Comparison of ENCODE assay signal across 13 cellular contexts in the genomic region with DNA sequence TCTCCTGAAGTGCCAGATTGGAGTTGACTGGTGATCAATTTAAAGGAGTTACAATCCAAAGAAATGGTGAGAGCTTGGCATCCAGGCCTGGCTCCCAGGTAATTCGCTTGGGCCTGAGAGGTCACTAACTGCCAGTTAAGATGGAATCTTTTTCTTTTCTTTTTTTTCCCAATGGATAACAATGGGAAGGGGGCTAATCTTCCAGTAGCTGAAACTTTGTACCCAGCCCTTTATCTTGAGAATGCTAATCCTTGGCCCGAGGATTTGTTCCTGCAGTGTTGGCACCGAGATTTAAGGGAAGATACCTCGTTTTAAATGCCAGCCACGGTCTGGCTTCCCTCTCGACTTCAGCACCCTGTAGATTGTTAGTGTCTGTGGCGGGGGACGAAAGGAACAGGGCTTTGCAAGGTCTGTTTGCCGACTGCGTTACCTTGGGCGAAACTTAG. TPM values are rescaled to one million over a fixed set of nuclear protein-coding genes. Genes with fewer than 3 reads are reported as not detected.
DNase-seq lines count a peak whose midpoint lies in the region; ATAC-seq and TF ChIP-seq lines count a peak whose summit lies in the region.
"Had no signal": no experiment of that assay in that cellular context is flagged by ENCODE, and none has a peak within 500 bp of the region (broad histone marks: within the 10 kb centered on the region; RNA-seq: fewer than 3 reads in every experiment).

No MANE protein-coding gene starts in this region.

- no peak overlapping the region for H3K27ac Mint-ChIP-seq in T-cell
- H3K27ac Mint-ChIP-seq: activated B cell treated with CpG ODN at 0.5 μM for 24 hours; activated naive CD4-positive, alpha-beta T cell treated with anti-CD3 and anti-CD28 coated beads for 36 hours had no signal

- TF ChIP-seq CTCF in AG09309 (IDR thresholded peaks at IDR 0.05; ENCODE audit: control insufficient read depth, insufficient read depth, low read depth, low read length, missing control alignments) (no peak), fibroblast of lung (conservative IDR thresholded peaks at IDR 0.05 in 1 of 2, IDR thresholded peaks at IDR 0.05 in 1 of 2; ENCODE audit: low read depth in 1 of 2, low read length in 2 of 2) (no peak), osteoblast (IDR thresholded peaks at IDR 0.05; ENCODE audit: extremely low read depth, low read depth, low read length) (no peak)

- H2AFZ ChIP-seq in fibroblast of lung (ENCODE audit: low read length) = no peak overlapping the region
- H2AFZ ChIP-seq in osteoblast (ENCODE audit: low read length) = peak overlapping the region; percentile 77

- H3K9me3 ChIP-seq in HUES64 (ENCODE audit: insufficient read depth, low read depth, low read length) (no peaks in the 10 kb centered on the region), fibroblast of lung (ENCODE audit: control insufficient read depth, insufficient read depth, low read depth, low read length) (no peaks in the 10 kb centered on the region), osteoblast (ENCODE audit: low read depth, low read length) (no peaks in the 10 kb centered on the region)

- no peak overlapping the region for H3K9ac ChIP-seq in HUES64 (ENCODE audit: low read depth, low read length)
- H3K9ac ChIP-seq in fibroblast of lung (ENCODE audit: insufficient read depth, low read length) = no peak overlapping the region

- DNase-seq in AG09309 (ENCODE audit: low read depth) = no peak
- no peak for DNase-seq in fibroblast of lung (ENCODE audit: low read depth in 2 of 2)
- peak; percentile 51 for DNase-seq in osteoblast (ENCODE audit: insufficient read length, low spot score, missing footprints)
- DNase-seq in T-cell = no peak
- DNase-seq in NCI-H1048 (lab: John Stamatoyannopoulos, UW) = no peak
- DNase-seq in posterior vena cava (ENCODE audit: low spot score) = no peak
- DNase-seq in activated naive CD4-positive, alpha-beta T cell treated with Interleukin-2 at 50 U/mL for 16 hours = no peak
- DNase-seq: activated B cell treated with CpG ODN at 0.5 μM for 24 hours; activated naive CD4-positive, alpha-beta T cell treated with anti-CD3 and anti-CD28 coated beads for 36 hours; COR-L47; NCI-H146; PC-3 had no signal

- under 1% methylated on average over 11 of the region's 11 CpGs for WGBS in HUES64

- CTCF ChIA-PET in T-cell (lab: Charles Lee) = no interaction called here

- H3K27me3 ChIP-seq in HUES64 (ENCODE audit: insufficient read depth, low read length) (peaks cover 99% of the 10 kb centered on the region), fibroblast of lung (ENCODE audit: control insufficient read depth, insufficient read depth, low read length) (peaks cover 86% of the 10 kb centered on the region), osteoblast (ENCODE audit: insufficient read depth, low read length) (peaks cover 99% of the 10 kb centered on the region)

- intact Hi-C loops in posterior vena cava (cut with DNase I) = no loop called here

- H3K36me3 ChIP-seq in HUES64 (ENCODE audit: insufficient read depth, low read length) (no peaks in the 10 kb centered on the region), fibroblast of lung (ENCODE audit: control insufficient read depth, insufficient read depth, low read length) (no peaks in the 10 kb centered on the region), osteoblast (ENCODE audit: insufficient read depth, low read length) (no peaks in the 10 kb centered on the region)

- H3K27ac ChIP-seq in HUES64 (ENCODE audit: low read depth, low read length) (no peak overlapping the region), fibroblast of lung (ENCODE audit: insufficient read depth, low read length) (no peak overlapping the region), osteoblast (ENCODE audit: low read depth, low read length) (no peak overlapping the region)

- no peak overlapping the region for H3K4me3 Mint-ChIP-seq in T-cell
- H3K4me3 Mint-ChIP-seq: activated B cell treated with CpG ODN at 0.5 μM for 24 hours; activated naive CD4-positive, alpha-beta T cell treated with anti-CD3 and anti-CD28 coated beads for 36 hours had no signal

- peaks cover 9 to 15% (median 12%) of the 10 kb centered on the region in 3 donors for H3K4me1 Mint-ChIP-seq in T-cell

- POLR2A ChIA-PET in T-cell (lab: Charles Lee) = no interaction called here

- H3K36me3 Mint-ChIP-seq in T-cell = peaks cover 7% of the 10 kb centered on the region

- H3K4me1 ChIP-seq in HUES64 (ENCODE audit: insufficient read depth, low read length) (peaks cover 63% of the 10 kb centered on the region), fibroblast of lung (ENCODE audit: control insufficient read depth, extremely low read depth, insufficient read depth, low read length) (peaks cover 4% of the 10 kb centered on the region), osteoblast (ENCODE audit: insufficient read depth, low read length) (peaks cover 10% of the 10 kb centered on the region)

- H4K20me1 ChIP-seq in fibroblast of lung (ENCODE audit: control insufficient read depth, extremely low read depth, insufficient read depth, low read length) (no peaks in the 10 kb centered on the region), osteoblast (ENCODE audit: insufficient read depth, low read length) (no peaks in the 10 kb centered on the region)

- H3K79me2 ChIP-seq in fibroblast of lung (ENCODE audit: control insufficient read depth, insufficient read depth, low read length) (no peaks in the 10 kb centered on the region), osteoblast (ENCODE audit: insufficient read depth, low read length) (no peaks in the 10 kb centered on the region)

- peak overlapping the region; percentile 62 for H3K4me2 ChIP-seq in fibroblast of lung (ENCODE audit: extremely low read depth, insufficient read depth, low read length)
- peak overlapping the region; percentile 73 for H3K4me2 ChIP-seq in osteoblast (ENCODE audit: insufficient read depth, low read length)

- H3K27me3 Mint-ChIP-seq in T-cell = peaks cover 70 to 84% of the 10 kb centered on the region in 2 donors

- H3K9me3 Mint-ChIP-seq in T-cell = peaks cover 0 to 10% (median 3%) of the 10 kb centered on the region in 3 donors

- H3K4me3 ChIP-seq in AG09309 (ENCODE audit: control insufficient read depth, low read depth, low read length) (peak overlapping the region; percentile 53), HUES64 (ENCODE audit: low read length) (peak overlapping the region; percentile 61), fibroblast of lung (replicated peaks in 1 of 4; ENCODE audit: control extremely low read depth in 1 of 4, insufficient read depth in 1 of 4, low read depth in 3 of 4, low read length in 4 of 4) (peak overlapping the region in 2 of 4 experiments; percentile 2 to 56), osteoblast (ENCODE audit: insufficient read depth, low read length) (peak overlapping the region; percentile 68)

- ATAC-seq in T-cell (replicated peaks in 1 of 4) = no peak
- ATAC-seq: PC-3 had no signal

RNA-seq across cellular contexts. Expression of gene PITX2, which starts 13.4 kb away (rescaled TPM):
- polyA plus RNA-seq in HUES64 (2013, experiment 1 of 2) = 8.3 TPM
- 7.9 TPM for polyA plus RNA-seq in HUES64 (2013, experiment 2 of 2)
- total RNA-seq in fibroblast of lung (0.26 and 0.33 TPM in 2 replicates), osteoblast (0.36 and 0.59 TPM in 2 replicates), T-cell (not detected), posterior vena cava (under 1 TPM; 0.19 to 0.43 TPM)
- 0.40 and 0.41 TPM in 2 replicates for polyA plus RNA-seq in fibroblast of lung
- polyA plus RNA-seq in fibroblast of lung (2012) = 0.43 and 0.65 TPM in 2 replicates
- polyA minus RNA-seq in fibroblast of lung (ENCODE audit: low replicate concordance) = not detected in 2 replicates
- total RNA-seq: activated B cell treated with CpG ODN at 0.5 μM for 24 hours; activated naive CD4-positive, alpha-beta T cell treated with anti-CD3 and anti-CD28 coated beads for 36 hours had no signal
